ENCODE assay signal across 8 cellular contexts in the genomic region with DNA sequence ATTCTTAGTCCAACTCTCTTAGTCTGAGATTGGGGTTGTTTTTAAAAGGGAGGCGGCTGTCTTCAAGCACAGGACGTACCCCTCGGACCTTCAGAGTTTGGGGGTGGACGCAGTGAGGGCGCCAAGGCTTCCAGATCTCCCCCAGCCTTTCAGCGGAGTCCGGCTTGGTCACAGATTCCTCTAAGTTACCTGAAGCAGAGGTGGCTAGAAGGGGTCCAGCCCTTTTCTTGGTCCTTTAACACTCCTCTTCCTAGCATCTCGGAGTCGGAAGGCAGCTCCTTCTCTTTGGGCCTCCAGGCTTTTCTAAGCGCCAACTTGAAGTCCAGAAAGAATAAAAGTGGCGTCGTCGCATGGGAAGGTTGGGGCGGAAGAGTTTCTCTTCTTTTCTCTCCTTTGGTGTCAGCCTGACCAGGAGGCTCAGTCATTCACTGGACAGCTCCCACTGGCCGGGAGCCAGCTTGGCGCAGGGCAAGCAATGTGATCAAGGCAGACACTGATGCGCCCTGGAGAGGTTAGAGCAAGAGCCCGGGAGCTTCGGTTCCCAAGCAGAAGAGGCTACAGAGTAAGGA. TPM values are rescaled to one million over a fixed set of nuclear protein-coding genes. Genes with fewer than 3 reads are reported as not detected.
DNase-seq lines count a peak whose midpoint lies in the region; ATAC-seq and TF ChIP-seq lines count a peak whose summit lies in the region.

No MANE protein-coding gene starts in this region.

- H3K4me1 Mint-ChIP-seq in CD4-positive, CD25-positive, alpha-beta regulatory T cell: peaks cover 15 to 67% (median 27%) of the 10 kb centered on the region in 4 donors
- H3K4me1 Mint-ChIP-seq in activated B cell treated with CpG ODN at 0.5 μM for 24 hours (peaks cover 58% of the 10 kb centered on the region), neural progenitor cell (peaks cover 29% of the 10 kb centered on the region)

- DNase-seq in CD4-positive, CD25-positive, alpha-beta regulatory T cell: no peak
- DNase-seq in activated B cell treated with CpG ODN at 0.5 μM for 24 hours (no peak), fibroblast of villous mesenchyme (ENCODE audit: low read depth) (peak; percentile 55), neural progenitor cell (ENCODE audit: low spot score) (peak; percentile 71), GM19240 (ENCODE audit: insufficient read length, low spot score) (no peak), NCI-H146 (lab: John Stamatoyannopoulos, UW) (no peak)

- peaks cover 0 to 19% (median 0%) of the 10 kb centered on the region in 7 donors for H3K9me3 Mint-ChIP-seq in CD4-positive, CD25-positive, alpha-beta regulatory T cell
- peaks cover 4% of the 10 kb centered on the region for H3K9me3 Mint-ChIP-seq in activated B cell treated with CpG ODN at 0.5 μM for 24 hours
- peaks cover 12% of the 10 kb centered on the region for H3K9me3 Mint-ChIP-seq in neural progenitor cell

- H3K79me2 ChIP-seq in neural progenitor cell (ENCODE audit: low read depth): no peaks in the 10 kb centered on the region

- H4K20me1 ChIP-seq in neural progenitor cell (ENCODE audit: low read depth): peaks cover 35% of the 10 kb centered on the region

- peaks cover 0 to 3% of the 10 kb centered on the region in 2 experiments for H3K9me3 ChIP-seq in CD4-positive, CD25-positive, alpha-beta regulatory T cell (ENCODE audit: control insufficient read depth in 2 of 2, low read length in 2 of 2)
- H3K9me3 ChIP-seq in neural progenitor cell (ENCODE audit: low read depth): no peaks in the 10 kb centered on the region

- peaks cover 23% of the 10 kb centered on the region for H3K4me1 ChIP-seq in CD4-positive, CD25-positive, alpha-beta regulatory T cell (ENCODE audit: control insufficient read depth, insufficient read depth, low read length, poor library complexity, severe bottlenecking)
- peaks cover 6% of the 10 kb centered on the region for H3K4me1 ChIP-seq in neural progenitor cell

- peak overlapping the region; percentile 67 for H3K4me3 ChIP-seq in CD4-positive, CD25-positive, alpha-beta regulatory T cell (ENCODE audit: low read depth, low read length)
- H3K4me3 ChIP-seq in fibroblast of villous mesenchyme (ENCODE audit: low read depth, low read length) (peak overlapping the region; percentile 47), neural progenitor cell (peak overlapping the region; percentile 61)

- peak overlapping the region; percentile 97 for H3K4me2 ChIP-seq in neural progenitor cell

- no peak overlapping the region for H3K27ac ChIP-seq in CD4-positive, CD25-positive, alpha-beta regulatory T cell (ENCODE audit: insufficient read depth, low read length, poor library complexity, severe bottlenecking)
- no peak overlapping the region for H3K27ac ChIP-seq in neural progenitor cell

- no peaks in the 10 kb centered on the region for H3K36me3 Mint-ChIP-seq in CD4-positive, CD25-positive, alpha-beta regulatory T cell
- H3K36me3 Mint-ChIP-seq in activated B cell treated with CpG ODN at 0.5 μM for 24 hours (ENCODE audit: low read depth): peaks cover 5% of the 10 kb centered on the region
- H3K36me3 Mint-ChIP-seq in neural progenitor cell: peaks cover 2% of the 10 kb centered on the region

- CTCF ChIA-PET in activated B cell treated with CpG ODN at 0.5 μM for 24 hours (lab: Charles Lee): interaction anchor here (0.6 to 5.7 kb wide), 5 partner anchors 20 to 305 kb away, joined by 3 to 43 read pairs (median 4); no protein-coding TSS in a partner anchor

- H3K4me3 Mint-ChIP-seq in CD4-positive, CD25-positive, alpha-beta regulatory T cell: peak overlapping the region; percentile 49 to 89 (median 88)
- H3K4me3 Mint-ChIP-seq in activated B cell treated with CpG ODN at 0.5 μM for 24 hours: peak overlapping the region; percentile 82
- H3K4me3 Mint-ChIP-seq in neural progenitor cell: peak overlapping the region; percentile 97

- no peak for TF ChIP-seq CTCF in activated B cell treated with CpG ODN at 0.5 μM for 24 hours (IDR thresholded peaks at IDR 0.05)
- TF ChIP-seq CTCF in fibroblast of villous mesenchyme (IDR thresholded peaks at IDR 0.05; ENCODE audit: insufficient read depth, low read depth, low read length): no peak
- no peak for TF ChIP-seq CTCF in neural progenitor cell (IDR thresholded peaks at IDR 0.05)

- H3K27ac Mint-ChIP-seq in CD4-positive, CD25-positive, alpha-beta regulatory T cell: peak overlapping the region in 1 of 3 donors; percentile 32
- H3K27ac Mint-ChIP-seq in activated B cell treated with CpG ODN at 0.5 μM for 24 hours (peak overlapping the region; percentile 30), neural progenitor cell (no peak overlapping the region)

- H3K36me3 ChIP-seq in CD4-positive, CD25-positive, alpha-beta regulatory T cell (ENCODE audit: control insufficient read depth, insufficient read depth, low read length): no peaks in the 10 kb centered on the region
- H3K36me3 ChIP-seq in neural progenitor cell: no peaks in the 10 kb centered on the region

- peaks cover 58% of the 10 kb centered on the region for H3F3A ChIP-seq in neural progenitor cell (ENCODE audit: low read depth)

- no peak for ATAC-seq in CD4-positive, CD25-positive, alpha-beta regulatory T cell (ENCODE audit: low read depth in 2 of 2)
- peak; percentile 7 for ATAC-seq in HG03039 (IDR thresholded peaks at IDR 0.05; ENCODE audit: unreplicated experiment)
- ATAC-seq in activated B cell treated with CpG ODN at 0.5 μM for 24 hours (ENCODE audit: low read depth): no peak
- no peak for ATAC-seq in GM21390 (IDR thresholded peaks at IDR 0.05; ENCODE audit: unreplicated experiment)

- POLR2A ChIA-PET in activated B cell treated with CpG ODN at 0.5 μM for 24 hours (lab: Charles Lee): interaction anchor here (0.9 to 2.5 kb wide), 6 partner anchors 9 to 289 kb away, joined by 3 to 18 read pairs (median 6); a partner anchor contains a TSS

- H3K27me3 ChIP-seq in CD4-positive, CD25-positive, alpha-beta regulatory T cell (ENCODE audit: control insufficient read depth, insufficient read depth, low read length): peaks cover 76% of the 10 kb centered on the region
- H3K27me3 ChIP-seq in neural progenitor cell: peaks cover 97% of the 10 kb centered on the region

- no peak overlapping the region for H2AFZ ChIP-seq in neural progenitor cell (replicated peaks)

- H3K27me3 Mint-ChIP-seq in CD4-positive, CD25-positive, alpha-beta regulatory T cell: peaks cover 91% of the 10 kb centered on the region
- peaks cover 30% of the 10 kb centered on the region for H3K27me3 Mint-ChIP-seq in activated B cell treated with CpG ODN at 0.5 μM for 24 hours
- H3K27me3 Mint-ChIP-seq in neural progenitor cell (ENCODE audit: insufficient read depth, low read depth): peaks cover 63% of the 10 kb centered on the region

- H3K9ac ChIP-seq in neural progenitor cell: no peak overlapping the region

- intact Hi-C loops in activated B cell treated with CpG ODN at 0.5 μM for 24 hours (cut with micrococcal nuclease): loop anchor here (1.0 to 10.0 kb wide), 4 partner anchors 9 to 443 kb away; a partner anchor contains a TSS

RNA-seq across cellular contexts. Expression of a gene that starts 9.6 kb away (rescaled TPM):
- not detected for total RNA-seq in CD4-positive, CD25-positive, alpha-beta regulatory T cell
- not detected for polyA plus RNA-seq in CD4-positive, CD25-positive, alpha-beta regulatory T cell
- not detected in 2 replicates for total RNA-seq in activated B cell treated with CpG ODN at 0.5 μM for 24 hours
- not detected in 2 replicates for total RNA-seq in fibroblast of villous mesenchyme
- total RNA-seq in neural progenitor cell (ENCODE audit: low replicate concordance): not detected in 2 replicates

RNA-seq across cellular contexts. Expression of a gene that starts 40.7 kb away (rescaled TPM):
- total RNA-seq in CD4-positive, CD25-positive, alpha-beta regulatory T cell: not detected
- polyA plus RNA-seq in CD4-positive, CD25-positive, alpha-beta regulatory T cell: not detected
- not detected in 2 replicates for total RNA-seq in activated B cell treated with CpG ODN at 0.5 μM for 24 hours
- total RNA-seq in fibroblast of villous mesenchyme: not detected in 2 replicates
- total RNA-seq in neural progenitor cell (ENCODE audit: low replicate concordance): not detected in 2 replicates

RNA-seq across cellular contexts. Expression of a gene that starts 44.1 kb away (rescaled TPM):
- total RNA-seq in CD4-positive, CD25-positive, alpha-beta regulatory T cell: not detected
- polyA plus RNA-seq in CD4-positive, CD25-positive, alpha-beta regulatory T cell: not detected
- not detected in 2 replicates for total RNA-seq in activated B cell treated with CpG ODN at 0.5 μM for 24 hours
- total RNA-seq in fibroblast of villous mesenchyme: not detected in 2 replicates
- total RNA-seq in neural progenitor cell (ENCODE audit: low replicate concordance): not detected in 2 replicates

RNA-seq across cellular contexts. Expression of a gene that starts 52.5 kb away (rescaled TPM):
- 0.17 TPM for total RNA-seq in CD4-positive, CD25-positive, alpha-beta regulatory T cell
- 1 to 10 TPM in 3 of 4 donors, under 1 TPM in 1; 0.75 to 4.1 (median 2.9) TPM for polyA plus RNA-seq in CD4-positive, CD25-positive, alpha-beta regulatory T cell
- 0.20 and 1.0 TPM in 2 replicates for total RNA-seq in activated B cell treated with CpG ODN at 0.5 μM for 24 hours
- 6.9 and 7.4 TPM in 2 replicates for total RNA-seq in fibroblast of villous mesenchyme
- total RNA-seq in neural progenitor cell (ENCODE audit: low replicate concordance): 2.0 and 2.1 TPM in 2 replicates

RNA-seq across cellular contexts. Expression of a gene that starts 56.7 kb away (rescaled TPM):
- 0.62 TPM for total RNA-seq in CD4-positive, CD25-positive, alpha-beta regulatory T cell
- 1 to 10 TPM in 2 of 4 donors, under 1 TPM in 2; 0.59 to 2.3 (median 1.1) TPM for polyA plus RNA-seq in CD4-positive, CD25-positive, alpha-beta regulatory T cell
- total RNA-seq in activated B cell treated with CpG ODN at 0.5 μM for 24 hours (1.1 TPM in 1 of 2 replicates, not detected in the other), fibroblast of villous mesenchyme (1.7 and 4.5 TPM in 2 replicates), neural progenitor cell (ENCODE audit: low replicate concordance) (0.99 TPM in 1 of 2 replicates, not detected in the other)

Comparison
In these comparisons a context has a peak if more than half of its experiments do, and no peak if none do; other contexts are left out.
1. DNase-seq: peak in fibroblast of villous mesenchyme (single experiment) and neural progenitor cell (single experiment); none in CD4-positive, CD25-positive, alpha-beta regulatory T cell (0 of 3), activated B cell treated with CpG ODN at 0.5 μM for 24 hours (single experiment), GM19240 (single experiment) and NCI-H146 (single experiment).
2. Peak in every context shown above with its lines, with median percentiles within 50 percentile points of each other: H3K4me3 ChIP-seq and H3K4me3 Mint-ChIP-seq.